Comparison of ENCODE assay signal across 23 cellular contexts in the genomic region with DNA sequence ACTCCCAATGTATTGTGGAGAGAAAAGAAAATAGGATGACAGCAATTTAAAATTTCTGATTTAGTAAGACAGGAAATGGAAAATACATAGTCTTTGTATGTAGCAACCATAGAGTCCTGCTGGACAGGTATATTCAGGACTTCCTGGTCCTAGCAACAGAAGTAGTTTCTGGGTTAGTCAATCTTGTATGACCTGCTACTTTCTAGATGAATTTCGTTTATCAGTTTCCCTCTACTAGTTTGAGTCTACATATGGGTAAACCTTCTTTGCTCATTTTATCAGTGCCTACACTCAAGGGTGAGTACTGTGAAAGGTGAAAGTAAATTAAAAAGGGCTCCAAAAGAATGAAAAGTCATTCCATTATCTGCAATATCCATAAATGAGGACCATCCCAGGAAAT.
"Had no signal": no experiment of that assay in that cellular context is flagged by ENCODE, and none has a peak within 500 bp of the region (broad histone marks: within the 10 kb centered on the region; RNA-seq: fewer than 3 reads in every experiment).

No MANE protein-coding gene starts in this region.

- H3K4me1 ChIP-seq: esophagus muscularis mucosa, left ventricle myocardium inferior, lower lobe of right lung, spleen, tibial artery, upper lobe of left lung, uterus had no signal

- ATAC-seq: effector memory CD8-positive, alpha-beta T cell; left cardiac atrium; lower lobe of right lung; natural killer cell; sciatic nerve; stimulated activated memory B cell treated with anti-CD40 and anti-IgM and Interleukin-4, amounts not matched to agents 10 μg/mL and 1 μg/mL and 100 μg/mL, for 72 hours had no signal

- H3K27me3 Mint-ChIP-seq: effector memory CD8-positive, alpha-beta T cell; memory B cell; stimulated activated memory B cell treated with anti-CD40 and anti-IgM and Interleukin-4, amounts not matched to agents 10 μg/mL and 1 μg/mL and 100 μg/mL, for 72 hours had no signal

- H3K9me3 ChIP-seq: esophagus muscularis mucosa, left ventricle myocardium inferior, lower lobe of right lung, spleen, tibial artery, upper lobe of left lung, uterus had no signal

- FAIRE-seq: kidney had no signal

- H3K27me3 ChIP-seq: esophagus muscularis mucosa, hepatocyte, spleen, tibial artery, upper lobe of left lung, uterus had no signal

- DNase-seq: effector memory CD8-positive, alpha-beta T cell; kidney; left cardiac atrium; left ventricle myocardium inferior; lower lobe of right lung; natural killer cell; posterior cingulate gyrus; spleen; stimulated activated CD4-positive, alpha-beta T cell treated with anti-CD3 and anti-CD28 coated beads, Interleukin-15, amount 100 ng/mL, for 24 hours; stimulated activated CD4-positive, alpha-beta T cell treated with anti-CD3 and anti-CD28 coated beads, Interleukin-1b, Interleukin-23, amount 100 ng/mL, for 48 hours; stimulated activated CD4-positive, alpha-beta T cell treated with anti-CD3 and anti-CD28 coated beads, Interleukin-4, amount 100 ng/mL, for 24 hours; tibial artery; upper lobe of left lung; uterus had no signal

- H3K36me3 ChIP-seq: esophagus muscularis mucosa, left ventricle myocardium inferior, lower lobe of right lung, spleen, tibial artery, upper lobe of left lung, uterus had no signal

- H3K4me3 ChIP-seq: esophagus muscularis mucosa, hepatocyte, left ventricle myocardium inferior, lower lobe of right lung, spleen, tibial artery, upper lobe of left lung, uterus had no signal

- H3K9me3 Mint-ChIP-seq: effector memory CD8-positive, alpha-beta T cell; memory B cell; mesothelial cell of epicardium; neural crest cell; stimulated activated memory B cell treated with anti-CD40 and anti-IgM and Interleukin-4, amounts not matched to agents 10 μg/mL and 1 μg/mL and 100 μg/mL, for 72 hours; stimulated activated naive CD8-positive, alpha-beta T cell treated with anti-CD3 and anti-CD28 coated beads, Interleukin-15, Interleukin-2, amounts not matched to agents 100 ng/mL and 50 ng/mL, for 24 hours had no signal

- H3K4me1 Mint-ChIP-seq: memory B cell; mesothelial cell of epicardium; natural killer cell; neural crest cell; stimulated activated memory B cell treated with anti-CD40 and anti-IgM and Interleukin-4, amounts not matched to agents 10 μg/mL and 1 μg/mL and 100 μg/mL, for 72 hours had no signal

- H3K27ac Mint-ChIP-seq: effector memory CD8-positive, alpha-beta T cell; memory B cell; mesothelial cell of epicardium; natural killer cell; stimulated activated memory B cell treated with anti-CD40 and anti-IgM and Interleukin-4, amounts not matched to agents 10 μg/mL and 1 μg/mL and 100 μg/mL, for 72 hours; stimulated activated naive CD8-positive, alpha-beta T cell treated with anti-CD3 and anti-CD28 coated beads, Interleukin-15, Interleukin-2, amounts not matched to agents 100 ng/mL and 50 ng/mL, for 24 hours had no signal

- H3K27ac ChIP-seq: epithelial cell of prostate, esophagus muscularis mucosa, hepatocyte, left ventricle myocardium inferior, lower lobe of right lung, spleen, tibial artery, upper lobe of left lung, uterus had no signal

- H3K36me3 Mint-ChIP-seq: memory B cell; mesothelial cell of epicardium; natural killer cell; stimulated activated memory B cell treated with anti-CD40 and anti-IgM and Interleukin-4, amounts not matched to agents 10 μg/mL and 1 μg/mL and 100 μg/mL, for 72 hours had no signal

- H3K4me3 Mint-ChIP-seq: effector memory CD8-positive, alpha-beta T cell; memory B cell; mesothelial cell of epicardium; natural killer cell; neural crest cell; stimulated activated memory B cell treated with anti-CD40 and anti-IgM and Interleukin-4, amounts not matched to agents 10 μg/mL and 1 μg/mL and 100 μg/mL, for 72 hours; stimulated activated naive CD8-positive, alpha-beta T cell treated with anti-CD3 and anti-CD28 coated beads, Interleukin-15, Interleukin-2, amounts not matched to agents 100 ng/mL and 50 ng/mL, for 24 hours had no signal
